16 cellular contexts compared by ENCODE assay signal in genomic region chr15:94478763-94479162, GRCh38.
DNase-seq lines count a peak whose midpoint lies in the region; ATAC-seq lines count a peak whose summit lies in the region.
"Had no signal": no experiment of that assay in that cellular context is flagged by ENCODE, and none has a peak within 500 bp of the region (broad histone marks: within the 10 kb centered on the region; RNA-seq: fewer than 3 reads in every experiment).

No MANE protein-coding gene starts in this region.

- H3K27ac ChIP-seq in effector memory CD4-positive, alpha-beta T cell (ENCODE audit: insufficient read depth, low read length, poor library complexity, severe bottlenecking), result no peak overlapping the region
- H3K27ac ChIP-seq: transverse colon had no signal

- H3K36me3 ChIP-seq in effector memory CD4-positive, alpha-beta T cell (ENCODE audit: control insufficient read depth, insufficient read depth, low read length), result peaks cover 5% of the 10 kb centered on the region

- H3K9me3 Mint-ChIP-seq in memory B cell, result peaks cover 12% of the 10 kb centered on the region

- DNase-seq in NCI-H2171 (lab: John Stamatoyannopoulos, UW) (peak; percentile 32), memory B cell (ENCODE audit: low spot score in 2 of 2) (no peak), NCI-H510A treated with DMSO at 0.1 percent for 48 hours (lab: John Stamatoyannopoulos, UW) (no peak), Right ventricle myocardium inferior (ENCODE audit: missing footprints) (no peak), HK-2 (ENCODE audit: unreplicated experiment) (no peak)
- DNase-seq in effector memory CD4-positive, alpha-beta T cell, result no peak
- DNase-seq: activated CD4-positive, CD25-positive, alpha-beta regulatory T cell treated with anti-CD3 and anti-CD28 coated beads, Interleukin-2, amount 50 U/mL, for 72 hours; activated CD8-positive, alpha-beta memory T cell treated with anti-CD3 and anti-CD28 coated beads, Interleukin-2, amount 50 U/mL, for 48 hours; KG1; NCI-H2029; stimulated activated CD4-positive, alpha-beta T cell treated with anti-CD3 and anti-CD28 coated beads, Interleukin-4, amount 100 ng/mL, for 4 hours; T-helper 1 cell; transverse colon had no signal

- peaks cover 49% of the 10 kb centered on the region for H3K36me3 Mint-ChIP-seq in memory B cell

- no peak overlapping the region for H3K4me3 ChIP-seq in effector memory CD4-positive, alpha-beta T cell (ENCODE audit: insufficient read depth, low read depth, low read length, poor library complexity, severe bottlenecking)
- H3K4me3 ChIP-seq: transverse colon had no signal

- intact Hi-C loops in Right ventricle myocardium inferior (cut with DNase I), result no loop called here

- H3K27me3 ChIP-seq in effector memory CD4-positive, alpha-beta T cell (replicated peaks; ENCODE audit: control insufficient read depth, insufficient read depth, low read length, poor library complexity, severe bottlenecking), result no peaks in the 10 kb centered on the region
- H3K27me3 ChIP-seq: transverse colon had no signal

- H3K4me1 Mint-ChIP-seq in memory B cell, result peaks cover 6% of the 10 kb centered on the region

- ATAC-seq in GM18511 (IDR thresholded peaks at IDR 0.05; ENCODE audit: unreplicated experiment), result peak; percentile 75
- ATAC-seq in HG03103 (IDR thresholded peaks at IDR 0.05; ENCODE audit: low read depth, unreplicated experiment), result peak; percentile 50
- peak; percentile 82 for ATAC-seq in memory B cell (ENCODE audit: low read depth)
- ATAC-seq in Right ventricle myocardium inferior, result no peak
- ATAC-seq: activated naive CD4-positive, alpha-beta T cell treated with anti-CD3 and anti-CD28 coated beads, Interleukin-2, amount 50 U/mL, for 72 hours had no signal

- H3K4me1 ChIP-seq in effector memory CD4-positive, alpha-beta T cell (ENCODE audit: control insufficient read depth, insufficient read depth, low read length, poor library complexity, severe bottlenecking), result no peaks in the 10 kb centered on the region
- H3K4me1 ChIP-seq: transverse colon had no signal

- H3K4me3 Mint-ChIP-seq in memory B cell, result no peak overlapping the region

- H3K9me3 ChIP-seq in effector memory CD4-positive, alpha-beta T cell (ENCODE audit: control insufficient read depth, low read length), result no peaks in the 10 kb centered on the region
- H3K9me3 ChIP-seq: transverse colon had no signal

- H3K27ac Mint-ChIP-seq in memory B cell, result no peak overlapping the region
- H3K27ac Mint-ChIP-seq: activated naive CD4-positive, alpha-beta T cell treated with anti-CD3 and anti-CD28 coated beads, Interleukin-2, amount 50 U/mL, for 72 hours had no signal

- no peaks in the 10 kb centered on the region for H3K27me3 Mint-ChIP-seq in memory B cell
